1 cellular context compared by ENCODE assay signal in genomic region chr2:169683425-169684134, GRCh38.
TF ChIP-seq lines count a peak whose summit lies in the region.

No MANE protein-coding gene starts in this region.

TF ChIP-seq in K562, 482 proteins besides CTCF, POLR2A, EP300 and RAD21:
- no peak for TF ChIP-seq DLX4 (CRISPR knock-in tag; IDR thresholded peaks at IDR 0.05)
- no peak for TF ChIP-seq YY1 (IDR thresholded peaks at IDR 0.05; ENCODE audit: borderline replicate concordance in 1 of 3, control insufficient read depth in 1 of 3, extremely low read depth in 1 of 3, insufficient read depth in 3 of 3, insufficient read length in 1 of 3, insufficient replicate concordance in 2 of 3, low read depth in 1 of 3, low read length in 2 of 3)
- peak; percentile 37; the same call in 1 of the 2 replicates for TF ChIP-seq FOSL1 (tag; conservative IDR thresholded peaks at IDR 0.05)
- peak; percentile 71 for TF ChIP-seq HMBOX1 (IDR thresholded peaks at IDR 0.05)
- TF ChIP-seq ZNF436 (CRISPR knock-in tag; IDR thresholded peaks at IDR 0.05), result no peak
- no peak for TF ChIP-seq LCOR (CRISPR knock-in tag; IDR thresholded peaks at IDR 0.05)
- TF ChIP-seq ZNF431 (CRISPR knock-in tag; IDR thresholded peaks at IDR 0.05), result no peak
- TF ChIP-seq CSDE1 (IDR thresholded peaks at IDR 0.05), result no peak
- no peak for TF ChIP-seq ZNF23 (CRISPR knock-in tag; IDR thresholded peaks at IDR 0.05)
- no peak for TF ChIP-seq ZZZ3 (IDR thresholded peaks at IDR 0.05)
- no peak for TF ChIP-seq MEF2D (tag; conservative IDR thresholded peaks at IDR 0.05; ENCODE audit: low read depth)
- TF ChIP-seq PRMT5 (CRISPR knock-in tag; IDR thresholded peaks at IDR 0.05), result no peak
- TF ChIP-seq SRSF9 (IDR thresholded peaks at IDR 0.05; ENCODE audit: borderline replicate concordance, low read depth, low read length), result no peak
- TF ChIP-seq ZNF717 (CRISPR knock-in tag; IDR thresholded peaks at IDR 0.05), result no peak
- TF ChIP-seq MYC (IDR thresholded peaks at IDR 0.05; ENCODE audit: low read depth, low read length), result no peak
- no peak for TF ChIP-seq MYC (CRISPR knock-in tag; IDR thresholded peaks at IDR 0.05; ENCODE audit: borderline replicate concordance, low read depth)
- no peak for TF ChIP-seq ZNF766 (CRISPR knock-in tag; conservative IDR thresholded peaks at IDR 0.05)
- TF ChIP-seq CBX3 (IDR thresholded peaks at IDR 0.05; ENCODE audit: borderline replicate concordance in 1 of 2, low read length in 2 of 2), result peak in 1 of 2 experiments; percentile 94; a peak in 1 of 3 replicates
- TF ChIP-seq TCF7 (IDR thresholded peaks at IDR 0.05; ENCODE audit: borderline replicate concordance), result no peak
- no peak for TF ChIP-seq HDGF (IDR thresholded peaks at IDR 0.05)
- TF ChIP-seq ZBTB26 (CRISPR knock-in tag; IDR thresholded peaks at IDR 0.05), result no peak
- no peak for TF ChIP-seq SMAD2 (IDR thresholded peaks at IDR 0.05; ENCODE audit: low read depth, low read length)
- no peak for TF ChIP-seq PRDM10 (IDR thresholded peaks at IDR 0.05; ENCODE audit: partially characterized antibody)
- TF ChIP-seq CBX5 (IDR thresholded peaks at IDR 0.05; ENCODE audit: borderline replicate concordance, low read depth), result 0 out of 2 replicates have a peak, but pooled peaks have one; percentile 26
- no peak for TF ChIP-seq TFAP4 (CRISPR knock-in tag; IDR thresholded peaks at IDR 0.05; ENCODE audit: borderline replicate concordance)
- TF ChIP-seq CBFB (CRISPR knock-in tag; IDR thresholded peaks at IDR 0.05), result no peak
